ENCODE assay signal across 8 cellular contexts in the genomic region with DNA sequence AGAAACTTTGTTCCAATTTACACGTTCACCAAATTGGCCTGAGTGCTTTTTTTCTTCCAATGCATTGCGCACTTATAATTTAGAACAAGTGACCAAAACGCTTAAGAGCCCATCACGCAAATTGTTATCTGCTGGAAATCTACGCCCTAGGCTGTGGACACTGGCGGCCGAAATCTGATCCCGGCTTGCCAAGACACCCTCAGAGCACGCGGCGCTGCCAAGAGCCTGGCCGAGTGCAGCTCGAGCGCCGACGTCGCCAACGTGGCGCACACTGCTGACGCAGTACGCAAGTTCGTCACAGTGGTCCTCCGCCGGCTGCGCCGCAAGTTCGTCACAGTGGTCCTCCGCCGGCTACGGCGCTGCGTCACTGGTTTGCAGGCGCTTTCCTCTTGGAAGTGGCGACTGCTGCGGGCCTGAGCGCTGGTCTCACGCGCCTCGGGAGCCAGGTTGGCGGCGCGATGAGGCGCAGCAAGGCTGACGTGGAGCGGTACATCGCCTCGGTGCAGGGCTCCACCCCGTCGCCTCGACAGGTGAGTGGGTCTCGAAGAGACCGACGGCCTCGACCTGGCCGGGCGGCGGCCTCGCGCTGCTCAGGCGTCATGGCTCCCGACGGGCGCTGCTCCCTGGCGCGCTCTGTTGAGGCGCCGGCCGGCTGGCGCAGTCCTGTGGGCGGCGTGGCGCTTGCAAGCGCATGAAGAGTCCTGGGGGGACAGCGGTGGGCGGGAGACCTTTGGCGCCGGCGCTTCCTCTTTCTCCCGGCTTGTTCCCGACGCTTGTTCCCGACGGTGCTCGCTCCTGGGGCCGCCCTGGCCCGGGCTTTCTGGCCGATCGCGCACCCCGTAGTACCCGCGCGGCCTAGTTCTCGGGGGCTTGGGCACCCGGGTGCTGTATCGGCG. TPM values are rescaled to one million over a fixed set of nuclear protein-coding genes. Genes with fewer than 3 reads are reported as not detected.
DNase-seq lines count a peak whose midpoint lies in the region; ATAC-seq and TF ChIP-seq lines count a peak whose summit lies in the region.

Gene RANBP2 (plus strand): TSS at position 334 of the 896 bp plus-strand sequence. CDS start 125 bp downstream, at position 459.

- no peaks in the 10 kb centered on the region for H3K27me3 ChIP-seq in CD4-positive, CD25-positive, alpha-beta regulatory T cell (ENCODE audit: control insufficient read depth, insufficient read depth, low read length)
- no peaks in the 10 kb centered on the region for H3K27me3 ChIP-seq in left lung

- no peaks in the 10 kb centered on the region for H3K27me3 Mint-ChIP-seq in CD4-positive, CD25-positive, alpha-beta regulatory T cell
- H3K27me3 Mint-ChIP-seq in dendritic cell treated with granulocyte-macrophage colony-stimulating factor and Interleukin-4, amounts not matched to agents 40 ng/mL and 50 ng/mL, for 4 days = no peaks in the 10 kb centered on the region

- H3K4me1 ChIP-seq in CD4-positive, CD25-positive, alpha-beta regulatory T cell (ENCODE audit: control insufficient read depth, insufficient read depth, low read length, poor library complexity, severe bottlenecking) = peaks cover 12% of the 10 kb centered on the region
- H3K4me1 ChIP-seq in left lung = peaks cover 4 to 26% of the 10 kb centered on the region in 2 donors

- DNase-seq in CD4-positive, CD25-positive, alpha-beta regulatory T cell = peak; percentile 92 to 98 (median 94)
- DNase-seq in NCI-H774 (lab: John Stamatoyannopoulos, UW) (peak; percentile 95), left lung (peak; percentile 96 to 98)
- peak; percentile 88 to 91 for DNase-seq in activated CD4-positive, alpha-beta T cell treated with anti-CD3 and anti-CD28 coated beads, Interleukin-2, amount 50 U/mL, for 4 hours
- peak; percentile 91 for DNase-seq in stimulated activated CD4-positive, alpha-beta T cell treated with anti-CD3 and anti-CD28 coated beads, Interleukin-2, amount 100 ng/mL, for 4 hours (ENCODE audit: low read depth)

- H3K4me3 ChIP-seq in CD4-positive, CD25-positive, alpha-beta regulatory T cell (ENCODE audit: low read depth, low read length) = peak within 1 kb of the TSS; percentile 97
- H3K4me3 ChIP-seq in left lung = peak within 1 kb of the TSS; percentile 71 to 92

- ATAC-seq in CD4-positive, CD25-positive, alpha-beta regulatory T cell (ENCODE audit: low read depth in 2 of 2) = peak; percentile 98 to 99
- ATAC-seq in GM19438 (IDR thresholded peaks at IDR 0.05; ENCODE audit: low read depth, unreplicated experiment) (peak; percentile 96), HG03571 (IDR thresholded peaks at IDR 0.05; ENCODE audit: unreplicated experiment) (peak; percentile 99), left lung (peak; percentile 99)

- H3K9me3 ChIP-seq in CD4-positive, CD25-positive, alpha-beta regulatory T cell (ENCODE audit: control insufficient read depth in 2 of 2, low read length in 2 of 2) = no peaks in the 10 kb centered on the region
- H3K9me3 ChIP-seq in left lung = no peaks in the 10 kb centered on the region

- no peaks in the 10 kb centered on the region for H3K36me3 ChIP-seq in CD4-positive, CD25-positive, alpha-beta regulatory T cell (ENCODE audit: control insufficient read depth, insufficient read depth, low read length)
- no peaks in the 10 kb centered on the region for H3K36me3 ChIP-seq in left lung

- peaks cover 11 to 39% (median 21%) of the 10 kb centered on the region in 4 donors for H3K4me1 Mint-ChIP-seq in CD4-positive, CD25-positive, alpha-beta regulatory T cell
- peaks cover 29% of the 10 kb centered on the region for H3K4me1 Mint-ChIP-seq in dendritic cell treated with granulocyte-macrophage colony-stimulating factor and Interleukin-4, amounts not matched to agents 40 ng/mL and 50 ng/mL, for 4 days (ENCODE audit: low read depth)

- TF ChIP-seq CTCF in left lung (IDR thresholded peaks at IDR 0.05) = no peak

- peak within 1 kb of the TSS; percentile 93 to 96 (median 95) for H3K4me3 Mint-ChIP-seq in CD4-positive, CD25-positive, alpha-beta regulatory T cell
- H3K4me3 Mint-ChIP-seq in dendritic cell treated with granulocyte-macrophage colony-stimulating factor and Interleukin-4, amounts not matched to agents 40 ng/mL and 50 ng/mL, for 4 days = peak within 1 kb of the TSS; percentile 84

- H3K9me3 Mint-ChIP-seq in CD4-positive, CD25-positive, alpha-beta regulatory T cell = no peaks in the 10 kb centered on the region
- H3K9me3 Mint-ChIP-seq in dendritic cell treated with granulocyte-macrophage colony-stimulating factor and Interleukin-4, amounts not matched to agents 40 ng/mL and 50 ng/mL, for 4 days = no peaks in the 10 kb centered on the region

- peaks cover 3% of the 10 kb centered on the region for H3K36me3 Mint-ChIP-seq in CD4-positive, CD25-positive, alpha-beta regulatory T cell
- no peaks in the 10 kb centered on the region for H3K36me3 Mint-ChIP-seq in dendritic cell treated with granulocyte-macrophage colony-stimulating factor and Interleukin-4, amounts not matched to agents 40 ng/mL and 50 ng/mL, for 4 days (ENCODE audit: low read depth)

- peak within 1 kb of the TSS; percentile 93 for H3K27ac ChIP-seq in CD4-positive, CD25-positive, alpha-beta regulatory T cell (ENCODE audit: insufficient read depth, low read length, poor library complexity, severe bottlenecking)
- H3K27ac ChIP-seq in left lung = peak within 1 kb of the TSS; percentile 95 to 96

- intact Hi-C loops in dendritic cell treated with granulocyte-macrophage colony-stimulating factor and Interleukin-4, amounts not matched to agents 40 ng/mL and 50 ng/mL, for 4 days (cut with micrococcal nuclease) = loop anchor here (1.0 to 10.0 kb wide), 2 partner anchors 95 to 270 kb away; partner anchors contain the start of gene GCC2
- intact Hi-C loops in left lung (cut with DNase I) = no loop called here

- peak within 1 kb of the TSS; percentile 98 to 100 (median 99) for H3K27ac Mint-ChIP-seq in CD4-positive, CD25-positive, alpha-beta regulatory T cell
- peak within 1 kb of the TSS; percentile 98 for H3K27ac Mint-ChIP-seq in dendritic cell treated with granulocyte-macrophage colony-stimulating factor and Interleukin-4, amounts not matched to agents 40 ng/mL and 50 ng/mL, for 4 days

RNA-seq across cellular contexts. Expression of gene RANBP2, which starts in this region (rescaled TPM):
- total RNA-seq in CD4-positive, CD25-positive, alpha-beta regulatory T cell = 155 TPM
- 10 to 100 TPM; 10.8 to 28.5 (median 12.8) TPM for polyA plus RNA-seq in CD4-positive, CD25-positive, alpha-beta regulatory T cell
- 10 to 100 TPM; 67.9 to 68.2 TPM for total RNA-seq in left lung

Comparison
In these comparisons a context has a peak if more than half of its experiments do, and no peak if none do; other contexts are left out.
1. Peak in every context shown above with its lines: DNase-seq, ATAC-seq, H3K4me3 ChIP-seq and H3K27ac ChIP-seq.